In genomic region chr18:36017232-36017631, GRCh38 we compare ENCODE assay signal across 19 cellular contexts. TPM values are rescaled to one million over a fixed set of nuclear protein-coding genes. Genes with fewer than 3 reads are reported as not detected.
DNase-seq lines count a peak whose midpoint lies in the region; ATAC-seq and TF ChIP-seq lines count a peak whose summit lies in the region.
"Had no signal": no experiment of that assay in that cellular context is flagged by ENCODE, and none has a peak within 500 bp of the region (broad histone marks: within the 10 kb centered on the region; RNA-seq: fewer than 3 reads in every experiment).

No MANE protein-coding gene starts in this region.

- H3K4me3 ChIP-seq in GM23338: no peak overlapping the region
- H3K4me3 ChIP-seq in mesenchymal stem cell (ENCODE audit: insufficient read depth in 1 of 2, low read depth in 1 of 2, low read length in 2 of 2): no peak overlapping the region
- H3K4me3 ChIP-seq in hepatocyte: no peak overlapping the region
- H3K4me3 ChIP-seq: dorsolateral prefrontal cortex, heart left ventricle, Peyer's patch, skin epidermis had no signal

- H3K27ac ChIP-seq in GM23338 (ENCODE audit: low read depth): no peak overlapping the region
- no peak overlapping the region for H3K27ac ChIP-seq in mesenchymal stem cell (ENCODE audit: low read length, poor library complexity, severe bottlenecking)
- H3K27ac ChIP-seq in hepatocyte: no peak overlapping the region
- H3K27ac ChIP-seq: dorsolateral prefrontal cortex, heart left ventricle, neutrophil, Peyer's patch, skin epidermis, VCaP had no signal

- no peak for TF ChIP-seq CTCF in AG09319 (IDR thresholded peaks at IDR 0.05; ENCODE audit: low read depth, low read length)
- TF ChIP-seq CTCF in GM23338 (conservative IDR thresholded peaks at IDR 0.05; ENCODE audit: low read depth in 2 of 2): no peak
- TF ChIP-seq CTCF in hepatocyte (IDR thresholded peaks at IDR 0.05; ENCODE audit: poor library complexity): no peak

- H3K27ac Mint-ChIP-seq in GM23338: peak overlapping the region; percentile 10; the same call in 1 of the 2 replicates
- H3K27ac Mint-ChIP-seq: activated CD8-positive, alpha-beta memory T cell treated with anti-CD3 and anti-CD28 coated beads, Interleukin-2, amount 10 ng/mL, durations not matched to agents 7 days and 5 days; activated naive CD4-positive, alpha-beta T cell treated with anti-CD3 and anti-CD28 coated beads, Interleukin-2, amount 10 ng/mL, durations not matched to agents 7 days and 5 days had no signal

- H3K9ac ChIP-seq in mesenchymal stem cell (ENCODE audit: low read length): peak overlapping the region; percentile 13

- ATAC-seq in GM23338 (peak; percentile 11; the same call in 2 of the 3 replicates), SK-N-SH treated with all-trans-retinoic acid at 6 μM for 48 hours (peak; percentile 56), HG03469 (IDR thresholded peaks at IDR 0.05; ENCODE audit: unreplicated experiment) (no peak), GM21723 (IDR thresholded peaks at IDR 0.05; ENCODE audit: unreplicated experiment) (no peak)

- no peaks in the 10 kb centered on the region for H3F3A ChIP-seq in GM23338 (replicated peaks; ENCODE audit: low read depth)

- H3K4me1 ChIP-seq in GM23338 (ENCODE audit: insufficient read depth) (no peaks in the 10 kb centered on the region), mesenchymal stem cell (ENCODE audit: control insufficient read depth, insufficient read depth, low read depth, low read length) (no peaks in the 10 kb centered on the region), hepatocyte (ENCODE audit: insufficient read depth) (no peaks in the 10 kb centered on the region)
- H3K4me1 ChIP-seq: Caco-2, Peyer's patch had no signal

- H3K27me3 ChIP-seq in GM23338 (ENCODE audit: insufficient read depth): no peaks in the 10 kb centered on the region
- no peaks in the 10 kb centered on the region for H3K27me3 ChIP-seq in mesenchymal stem cell (ENCODE audit: control insufficient read depth in 1 of 2, insufficient read depth in 1 of 2, low read length in 2 of 2)
- H3K27me3 ChIP-seq in hepatocyte: no peaks in the 10 kb centered on the region
- H3K27me3 ChIP-seq: dorsolateral prefrontal cortex, heart left ventricle, neutrophil, Peyer's patch had no signal

- WGBS in mesenchymal stem cell: 77% methylated on average over 1 of the region's 2 CpGs
- WGBS in hepatocyte (ENCODE audit: low lambda C conversion rate, missing lambda C conversion rate): 64% methylated on average over 2 of the region's 2 CpGs

- H3K27me3 Mint-ChIP-seq in GM23338 (ENCODE audit: insufficient read depth, low read depth, poor library complexity): no peaks in the 10 kb centered on the region
- H3K27me3 Mint-ChIP-seq: activated CD8-positive, alpha-beta memory T cell treated with anti-CD3 and anti-CD28 coated beads, Interleukin-2, amount 10 ng/mL, durations not matched to agents 7 days and 5 days; activated naive CD4-positive, alpha-beta T cell treated with anti-CD3 and anti-CD28 coated beads, Interleukin-2, amount 10 ng/mL, durations not matched to agents 7 days and 5 days had no signal

- no peak overlapping the region for H2BK15ac ChIP-seq in mesenchymal stem cell (ENCODE audit: low read depth, poor library complexity, severe bottlenecking)

- peak; percentile 10 for DNase-seq in AG09319 (ENCODE audit: extremely low read depth, low read depth)
- DNase-seq in GM23338 (ENCODE audit: low spot score): no peak
- DNase-seq in mesenchymal stem cell: no peak
- no peak for DNase-seq in hepatocyte (ENCODE audit: low spot score)
- DNase-seq in NCI-H1417 treated with DMSO at 0.1 percent for 48 hours (lab: John Stamatoyannopoulos, UW): no peak
- DNase-seq: activated CD4-positive, alpha-beta T cell treated with anti-CD3 and anti-CD28 coated beads, Interleukin-2, amount 50 U/mL, for 1 hour; activated CD8-positive, alpha-beta memory T cell treated with anti-CD3 and anti-CD28 coated beads, Interleukin-2, amount 10 ng/mL, durations not matched to agents 7 days and 5 days; activated naive CD4-positive, alpha-beta T cell treated with anti-CD3 and anti-CD28 coated beads, Interleukin-2, amount 10 ng/mL, durations not matched to agents 7 days and 5 days; DND-41; dorsolateral prefrontal cortex; heart left ventricle; Peyer's patch had no signal

- H3K23ac ChIP-seq in mesenchymal stem cell (ENCODE audit: low read length in 2 of 2): no peak overlapping the region

- H3K9me3 Mint-ChIP-seq in GM23338: no peaks in the 10 kb centered on the region; the same call in 2 of the 3 replicates
- H3K9me3 Mint-ChIP-seq: activated naive CD4-positive, alpha-beta T cell treated with anti-CD3 and anti-CD28 coated beads, Interleukin-2, amount 10 ng/mL, durations not matched to agents 7 days and 5 days had no signal

- H3K4me3 Mint-ChIP-seq in GM23338: no peak overlapping the region
- H3K4me3 Mint-ChIP-seq: activated CD8-positive, alpha-beta memory T cell treated with anti-CD3 and anti-CD28 coated beads, Interleukin-2, amount 10 ng/mL, durations not matched to agents 7 days and 5 days; activated naive CD4-positive, alpha-beta T cell treated with anti-CD3 and anti-CD28 coated beads, Interleukin-2, amount 10 ng/mL, durations not matched to agents 7 days and 5 days had no signal

- H3K4me2 ChIP-seq in GM23338 (no peak overlapping the region), mesenchymal stem cell (ENCODE audit: low read length, poor library complexity, severe bottlenecking) (no peak overlapping the region), hepatocyte (no peak overlapping the region)

- H2AK5ac ChIP-seq in mesenchymal stem cell (ENCODE audit: low read length, severe bottlenecking): no peak overlapping the region

- no peaks in the 10 kb centered on the region for H3K9me3 ChIP-seq in mesenchymal stem cell (ENCODE audit: control insufficient read depth, low read length)
- H3K9me3 ChIP-seq in hepatocyte (ENCODE audit: low read depth): no peaks in the 10 kb centered on the region
- H3K9me3 ChIP-seq: Caco-2, heart left ventricle, neutrophil, Peyer's patch had no signal

- H4K20me1 ChIP-seq in GM23338 (replicated peaks; ENCODE audit: insufficient read depth) (no peaks in the 10 kb centered on the region), hepatocyte (ENCODE audit: insufficient read depth, poor library complexity, severe bottlenecking) (no peaks in the 10 kb centered on the region)

- peaks cover 6% of the 10 kb centered on the region for H3K79me1 ChIP-seq in mesenchymal stem cell (replicated peaks; ENCODE audit: low read length, poor library complexity, severe bottlenecking)

- H3K14ac ChIP-seq in mesenchymal stem cell (ENCODE audit: low read length in 2 of 2): no peak overlapping the region

- H3K79me2 ChIP-seq in GM23338 (replicated peaks; ENCODE audit: insufficient read depth) (no peaks in the 10 kb centered on the region), hepatocyte (no peaks in the 10 kb centered on the region)

- H2BK12ac ChIP-seq in mesenchymal stem cell (ENCODE audit: low read length in 2 of 2): no peak overlapping the region

- H2AFZ ChIP-seq in GM23338 (no peak overlapping the region), mesenchymal stem cell (ENCODE audit: low read depth, low read length) (no peak overlapping the region), hepatocyte (no peak overlapping the region)

- H4K91ac ChIP-seq in mesenchymal stem cell (ENCODE audit: low read length): peak overlapping the region; percentile 5

- H2BK5ac ChIP-seq in mesenchymal stem cell (ENCODE audit: low read depth, low read length, poor library complexity, severe bottlenecking): no peak overlapping the region

- H3K36me3 Mint-ChIP-seq in GM23338 (ENCODE audit: low read depth): no peaks in the 10 kb centered on the region; the same call in 2 of the 3 replicates
- H3K36me3 Mint-ChIP-seq: activated CD8-positive, alpha-beta memory T cell treated with anti-CD3 and anti-CD28 coated beads, Interleukin-2, amount 10 ng/mL, durations not matched to agents 7 days and 5 days; activated naive CD4-positive, alpha-beta T cell treated with anti-CD3 and anti-CD28 coated beads, Interleukin-2, amount 10 ng/mL, durations not matched to agents 7 days and 5 days had no signal

- H3K9me2 ChIP-seq in GM23338 (ENCODE audit: insufficient read depth): no peaks in the 10 kb centered on the region
- H3K9me2 ChIP-seq in hepatocyte (replicated peaks; ENCODE audit: insufficient read depth): no peaks in the 10 kb centered on the region

- peak overlapping the region in 1 of 2 experiments; percentile 13 for H3K4ac ChIP-seq in mesenchymal stem cell (ENCODE audit: low read depth in 1 of 2, low read length in 2 of 2)

- no peak overlapping the region for H3K18ac ChIP-seq in mesenchymal stem cell (ENCODE audit: low read depth in 1 of 2, low read length in 2 of 2)

- no peak overlapping the region for H2BK120ac ChIP-seq in mesenchymal stem cell (ENCODE audit: low read depth, low read length)

- H3K4me1 Mint-ChIP-seq in GM23338: peaks cover 9% of the 10 kb centered on the region
- H3K4me1 Mint-ChIP-seq: activated CD8-positive, alpha-beta memory T cell treated with anti-CD3 and anti-CD28 coated beads, Interleukin-2, amount 10 ng/mL, durations not matched to agents 7 days and 5 days; activated naive CD4-positive, alpha-beta T cell treated with anti-CD3 and anti-CD28 coated beads, Interleukin-2, amount 10 ng/mL, durations not matched to agents 7 days and 5 days had no signal

- no peaks in the 10 kb centered on the region for H3K36me3 ChIP-seq in GM23338 (ENCODE audit: insufficient read depth)
- H3K36me3 ChIP-seq in mesenchymal stem cell (ENCODE audit: control insufficient read depth in 1 of 2, insufficient read depth in 2 of 2, low read depth in 1 of 2, low read length in 2 of 2): no peaks in the 10 kb centered on the region
- H3K36me3 ChIP-seq in hepatocyte (replicated peaks; ENCODE audit: insufficient read depth, low read depth): no peaks in the 10 kb centered on the region
- H3K36me3 ChIP-seq: heart left ventricle, Peyer's patch had no signal

- H4K8ac ChIP-seq in mesenchymal stem cell (ENCODE audit: low read length): no peak overlapping the region

TF ChIP-seq in GM23338, 12 proteins besides CTCF, POLR2A, EP300 and RAD21:
- TF ChIP-seq STAT1 (IDR thresholded peaks at IDR 0.05; ENCODE audit: unreplicated experiment): no peak
- TF ChIP-seq ZNF114 (CRISPR knock-in tag; IDR thresholded peaks at IDR 0.05): no peak

TF ChIP-seq in SK-N-SH treated with all-trans-retinoic acid at 6 μM for 48 hours, 23 proteins besides CTCF, POLR2A, EP300 and RAD21 (continues in another document):
- TF ChIP-seq ARNTL (CRISPR knock-in tag; IDR thresholded peaks at IDR 0.05; ENCODE audit: borderline replicate concordance, low read depth) (no peak), ISL1 (CRISPR knock-in tag; IDR thresholded peaks at IDR 0.05) (peak; percentile 25; the same call in 1 of the 2 replicates), ZNF8 (CRISPR knock-in tag; IDR thresholded peaks at IDR 0.05) (no peak)

RNA-seq across cellular contexts. Expression of gene RPRD1A, which starts 50.1 kb away (rescaled TPM):
- 155 and 157 TPM in 2 replicates for total RNA-seq in GM23338 (2014; rRNA removed; shearing (Covaris generic))
- polyA plus RNA-seq in GM23338 (2016; fragmentation: Nextera tagmentation; extraction: Ambion mirVana) (62.7 and 67.9 TPM in 2 replicates), hepatocyte (23.3 and 23.7 TPM in 2 replicates)
- 37.9 TPM for polyA plus RNA-seq in mesenchymal stem cell (2013, experiment 1 of 2)
- polyA plus RNA-seq in mesenchymal stem cell (2013, experiment 2 of 2): 36.5 TPM
- 65.8 and 68.0 TPM in 2 replicates for total RNA-seq in hepatocyte

Comparison
In these comparisons a context has a peak if more than half of its experiments do, and no peak if none do; other contexts are left out.
1. ATAC-seq: peak in GM23338 (single experiment) and SK-N-SH treated with all-trans-retinoic acid at 6 μM for 48 hours (single experiment); none in HG03469 (single experiment) and GM21723 (single experiment).